ENCODE assay signal across 12 cellular contexts in genomic region chr9:108047264-108047663, GRCh38.
"Had no signal": no experiment of that assay in that cellular context is flagged by ENCODE, and none has a peak within 500 bp of the region (broad histone marks: within the 10 kb centered on the region; RNA-seq: fewer than 3 reads in every experiment).

No MANE protein-coding gene starts in this region.

- H3K4me3 Mint-ChIP-seq: activated CD4-positive, alpha-beta T cell treated with anti-CD3 and anti-CD28 coated beads, Interleukin-2, amount 10 ng/mL, durations not matched to agents 7 days and 5 days; activated naive CD8-positive, alpha-beta T cell treated with anti-CD3 and anti-CD28 coated beads, Interleukin-2, amount 10 ng/mL, durations not matched to agents 7 days and 5 days; naive B cell; neural progenitor cell; stimulated activated naive CD8-positive, alpha-beta T cell treated with anti-CD3 and anti-CD28 coated beads, Interleukin-15, Interleukin-2, amounts not matched to agents 100 ng/mL and 50 ng/mL, for 24 hours had no signal

- H3K36me3 ChIP-seq: cardiac muscle cell, neural progenitor cell, ovary, spleen, upper lobe of left lung had no signal

- H3K4me2 ChIP-seq: neural progenitor cell had no signal

- H3K4me1 Mint-ChIP-seq: activated CD4-positive, alpha-beta T cell treated with anti-CD3 and anti-CD28 coated beads, Interleukin-2, amount 10 ng/mL, durations not matched to agents 7 days and 5 days; activated naive CD8-positive, alpha-beta T cell treated with anti-CD3 and anti-CD28 coated beads, Interleukin-2, amount 10 ng/mL, durations not matched to agents 7 days and 5 days had no signal

- H3K4me3 ChIP-seq: cardiac muscle cell, neural progenitor cell, ovary, spleen, upper lobe of left lung had no signal

- H3K4me1 ChIP-seq: spleen, upper lobe of left lung had no signal

- DNase-seq: activated CD4-positive, alpha-beta T cell treated with anti-CD3 and anti-CD28 coated beads, Interleukin-2, amount 10 ng/mL, durations not matched to agents 7 days and 5 days; activated CD4-positive, CD25-positive, alpha-beta regulatory T cell; activated naive CD4-positive, alpha-beta T cell; activated naive CD8-positive, alpha-beta T cell treated with anti-CD3 and anti-CD28 coated beads, Interleukin-2, amount 10 ng/mL, durations not matched to agents 7 days and 5 days; aorta; naive B cell; ovary; spleen; upper lobe of left lung had no signal

- H3K27ac ChIP-seq: cardiac muscle cell, neural progenitor cell, ovary, spleen, upper lobe of left lung had no signal

- H3K27me3 ChIP-seq: cardiac muscle cell, neural progenitor cell, ovary, spleen, upper lobe of left lung had no signal

- H3K36me3 Mint-ChIP-seq: activated naive CD8-positive, alpha-beta T cell treated with anti-CD3 and anti-CD28 coated beads, Interleukin-2, amount 10 ng/mL, durations not matched to agents 7 days and 5 days had no signal

- H2AFZ ChIP-seq: neural progenitor cell had no signal

- H3K27ac Mint-ChIP-seq: activated CD4-positive, alpha-beta T cell treated with anti-CD3 and anti-CD28 coated beads, Interleukin-2, amount 10 ng/mL, durations not matched to agents 7 days and 5 days; activated naive CD8-positive, alpha-beta T cell treated with anti-CD3 and anti-CD28 coated beads, Interleukin-2, amount 10 ng/mL, durations not matched to agents 7 days and 5 days; naive B cell; neural progenitor cell; stimulated activated naive CD8-positive, alpha-beta T cell treated with anti-CD3 and anti-CD28 coated beads, Interleukin-15, Interleukin-2, amounts not matched to agents 100 ng/mL and 50 ng/mL, for 24 hours had no signal

- H3K9ac ChIP-seq: neural progenitor cell had no signal

- H3K9me3 ChIP-seq: ovary had no signal

- H3K27me3 Mint-ChIP-seq: activated CD4-positive, alpha-beta T cell treated with anti-CD3 and anti-CD28 coated beads, Interleukin-2, amount 10 ng/mL, durations not matched to agents 7 days and 5 days; activated naive CD8-positive, alpha-beta T cell treated with anti-CD3 and anti-CD28 coated beads, Interleukin-2, amount 10 ng/mL, durations not matched to agents 7 days and 5 days; stimulated activated naive CD8-positive, alpha-beta T cell treated with anti-CD3 and anti-CD28 coated beads, Interleukin-15, Interleukin-2, amounts not matched to agents 100 ng/mL and 50 ng/mL, for 24 hours had no signal
